Comparison of ENCODE assay signal across 21 cellular contexts in genomic region chr3:8625991-8626390, GRCh38. TPM values are rescaled to one million over a fixed set of nuclear protein-coding genes. Genes with fewer than 3 reads are reported as not detected.
A peak's percentile ranks its signal among the peaks of the same experiment; 100 is the strongest.
DNase-seq lines count a peak whose midpoint lies in the region; ATAC-seq and TF ChIP-seq lines count a peak whose summit lies in the region.
"Had no signal": no experiment of that assay in that cellular context is flagged by ENCODE, and none has a peak within 500 bp of the region (broad histone marks: within the 10 kb centered on the region; RNA-seq: fewer than 3 reads in every experiment).

No MANE protein-coding gene starts in this region.

- in situ Hi-C loops in mammary epithelial cell (cut with MboI; ENCODE audit: low sequenced_read_pairs in 2 of 2), result no loop called here

- H3K4me1 ChIP-seq in mammary epithelial cell (ENCODE audit: insufficient read depth, low read length) (peaks cover 18% of the 10 kb centered on the region), breast epithelium (no peaks in the 10 kb centered on the region), upper lobe of right lung (peaks cover 8% of the 10 kb centered on the region)
- H3K4me1 ChIP-seq: pancreas had no signal

- ATAC-seq in upper lobe of right lung, result no peak
- ATAC-seq: GM23338; left lung; pancreas; stimulated activated naive B cell treated with anti-CD40 and anti-IgM and Interleukin-4, amounts not matched to agents 10 μg/mL and 1 μg/mL and 100 μg/mL, for 72 hours had no signal

- H3K9me3 ChIP-seq in mammary epithelial cell (replicated peaks; ENCODE audit: insufficient read depth, low read length) (no peaks in the 10 kb centered on the region), breast epithelium (no peaks in the 10 kb centered on the region), upper lobe of right lung (no peaks in the 10 kb centered on the region)
- H3K9me3 ChIP-seq: left lung, pancreas had no signal

- BruUV-seq in mammary epithelial cell (replicated peaks; lab: Mats Ljungman, UMichigan), result no TSS peak

- H4K20me1 ChIP-seq in mammary epithelial cell (ENCODE audit: insufficient read depth, low read length), result no peaks in the 10 kb centered on the region

- H3K36me3 ChIP-seq in mammary epithelial cell (ENCODE audit: insufficient read depth, low read length), result no peaks in the 10 kb centered on the region
- no peaks in the 10 kb centered on the region for H3K36me3 ChIP-seq in breast epithelium
- no peaks in the 10 kb centered on the region for H3K36me3 ChIP-seq in upper lobe of right lung
- no peaks in the 10 kb centered on the region for H3K36me3 ChIP-seq in H7 (replicated peaks; ENCODE audit: control insufficient read depth, insufficient read depth, low read length)
- H3K36me3 ChIP-seq: left lung, pancreas had no signal

- H3K79me2 ChIP-seq in mammary epithelial cell (ENCODE audit: insufficient read depth, low read length), result no peaks in the 10 kb centered on the region

- DNase-seq in mammary epithelial cell (peak; percentile 41), breast epithelium (ENCODE audit: low spot score in 2 of 2) (no peak), RPMI7951 (ENCODE audit: low read depth) (peak; percentile 59), hepatic stellate cell (ENCODE audit: low spot score) (peak; percentile 80), upper lobe of right lung (peak; percentile 53), foreskin melanocyte (no peak), H7 (no peak)
- DNase-seq in activated naive CD4-positive, alpha-beta T cell (lab: John Stamatoyannopoulos, UW), result no peak
- DNase-seq: activated CD4-positive, alpha-beta T cell treated with anti-CD3 and anti-CD28 coated beads, Interleukin-2, amount 10 ng/mL, durations not matched to agents 24 days and 14 days; activated T-cell treated with anti-CD3 and anti-CD28 coated beads for 4 hours; CD4-positive, CD25-positive, alpha-beta regulatory T cell; DMS79; endodermal cell; left lung; NCI-H187; NCI-H446; pancreas; stimulated activated naive B cell treated with anti-CD40 and anti-IgM and Interleukin-4, amounts not matched to agents 10 μg/mL and 1 μg/mL and 100 μg/mL, for 72 hours had no signal

- CTCF ChIA-PET in mammary epithelial cell (lab: Charles Lee; ENCODE audit: low non-redundant PET), result interaction anchor here (0.6 kb wide), 1 partner anchor 209 kb away, joined by 4 read pairs; no protein-coding TSS in a partner anchor

- 73% methylated on average over 3 of the region's 3 CpGs for WGBS in mammary epithelial cell (ENCODE audit: low coverage, missing lambda C conversion rate)

- H3K4me3 ChIP-seq in mammary epithelial cell (replicated peaks in 1 of 3; ENCODE audit: insufficient read depth in 1 of 3, low read depth in 2 of 3, low read length in 3 of 3) (no peak overlapping the region), breast epithelium (no peak overlapping the region), upper lobe of right lung (no peak overlapping the region), H7 (ENCODE audit: insufficient read depth, low read depth, low read length) (no peak overlapping the region)
- H3K4me3 ChIP-seq: GM23338, left lung, pancreas had no signal

- no peak for TF ChIP-seq POLR2A in breast epithelium (IDR thresholded peaks at IDR 0.05)

- H3K4me2 ChIP-seq in mammary epithelial cell (ENCODE audit: insufficient read depth, low read depth, low read length), result no peak overlapping the region
- H3K4me2 ChIP-seq: GM23338 had no signal

- no peak overlapping the region for H3K9ac ChIP-seq in mammary epithelial cell (ENCODE audit: insufficient read depth, low read length)

- H3K27ac ChIP-seq in mammary epithelial cell (ENCODE audit: insufficient read depth, low read depth, low read length), result no peak overlapping the region
- H3K27ac ChIP-seq in breast epithelium, result no peak overlapping the region
- no peak overlapping the region for H3K27ac ChIP-seq in upper lobe of right lung
- H3K27ac ChIP-seq: left lung, pancreas had no signal

- no peak overlapping the region for H2AFZ ChIP-seq in mammary epithelial cell (ENCODE audit: low read depth, low read length)
- H2AFZ ChIP-seq: GM23338 had no signal

- dilution Hi-C loops in mammary epithelial cell (cut with HindIII; ENCODE audit: low sequenced_read_pairs), result no loop called here

- TF ChIP-seq CTCF in mammary epithelial cell (conservative IDR thresholded peaks at IDR 0.05 in 1 of 2, IDR thresholded peaks at IDR 0.05 in 1 of 2; ENCODE audit: extremely low read depth in 1 of 2, insufficient read depth in 1 of 2, low read depth in 1 of 2, low read length in 2 of 2) (no peak), breast epithelium (IDR thresholded peaks at IDR 0.05) (no peak), upper lobe of right lung (IDR thresholded peaks at IDR 0.05) (no peak)

- H3K27me3 ChIP-seq in mammary epithelial cell (ENCODE audit: insufficient read depth, low read length) (peaks cover 3% of the 10 kb centered on the region), breast epithelium (no peaks in the 10 kb centered on the region), upper lobe of right lung (no peaks in the 10 kb centered on the region), H7 (ENCODE audit: control insufficient read depth, insufficient read depth, low read length) (no peaks in the 10 kb centered on the region)
- H3K27me3 ChIP-seq: left lung, pancreas had no signal

- intact Hi-C loops in mammary epithelial cell (cut with micrococcal nuclease), result loop anchor here (5.0 kb wide), 1 partner anchor 124 kb away; the partner anchor contains the start of gene LMCD1
- intact Hi-C loops in breast epithelium (cut with DNase I; ENCODE audit: low total_unique reads), result no loop called here
- intact Hi-C loops in upper lobe of right lung (cut with DNase I), result no loop called here

RNA-seq across cellular contexts. Expression of gene SSUH2, which starts 18.6 kb away (rescaled TPM):
- total RNA-seq in mammary epithelial cell, result under 1 TPM in 1 of 2 donors, not detected in 1; 0.28 TPM
- 0.31 TPM for polyA plus RNA-seq in mammary epithelial cell
- polyA minus RNA-seq in mammary epithelial cell, result not detected
- under 1 TPM in 2 of 3 donors, not detected in 1; 0.15 to 0.33 TPM for total RNA-seq in breast epithelium
- 0.24 and 1.5 TPM in 2 replicates for total RNA-seq in RPMI7951 (2014; rRNA removed; shearing (Covaris generic))
- not detected for total RNA-seq in upper lobe of right lung
- 0.42 TPM in 1 of 2 replicates, not detected in the other for total RNA-seq in H7 (2014; rRNA removed; shearing (Covaris generic))
- total RNA-seq: activated CD4-positive, alpha-beta T cell treated with anti-CD3 and anti-CD28 coated beads, Interleukin-2, amount 10 ng/mL, durations not matched to agents 24 days and 14 days; CD4-positive, CD25-positive, alpha-beta regulatory T cell; fibroblast of villous mesenchyme; SK-MEL-5 had no signal
- polyA plus RNA-seq: CD4-positive, CD25-positive, alpha-beta regulatory T cell had no signal

Comparison
In these comparisons a context has a peak if more than half of its experiments do, and no peak if none do; other contexts are left out.
1. DNase-seq: peak in mammary epithelial cell (single experiment), RPMI7951 (single experiment), hepatic stellate cell (single experiment) and upper lobe of right lung (single experiment); none in breast epithelium (0 of 2), foreskin melanocyte (single experiment), H7 (single experiment) and activated naive CD4-positive, alpha-beta T cell (0 of 4).